In genomic region chr16:4071686-4072561, GRCh38 we compare ENCODE assay signal across 18 cellular contexts.
"Had no signal": no experiment of that assay in that cellular context is flagged by ENCODE, and none has a peak within 500 bp of the region (broad histone marks: within the 10 kb centered on the region; RNA-seq: fewer than 3 reads in every experiment).

No MANE protein-coding gene starts in this region.

- DNase-seq: activated CD4-positive, alpha-beta T cell treated with anti-CD3 and anti-CD28 coated beads for 48 hours; activated CD8-positive, alpha-beta memory T cell treated with anti-CD3 and anti-CD28 coated beads, Interleukin-2, amount 50 U/mL, for 48 hours; activated CD8-positive, alpha-beta T cell treated with anti-CD3 and anti-CD28 coated beads, Interleukin-2, amount 10 ng/mL, durations not matched to agents 7 days and 5 days; activated naive CD4-positive, alpha-beta T cell treated with Interleukin-2 at 50 U/mL for 16 hours; central memory CD4-positive, alpha-beta T cell; cortex of kidney; effector CD8-positive, alpha-beta T cell; kidney; left ventricle myocardium superior; occipital lobe; stimulated activated CD4-positive, alpha-beta T cell treated with anti-CD3 and anti-CD28 coated beads, Interleukin-2, amount 100 ng/mL, for 24 hours; stimulated activated naive B cell treated with anti-CD40 and anti-IgM and Interleukin-4, amounts not matched to agents 10 μg/mL and 1 μg/mL and 100 μg/mL, for 72 hours; T-helper 1 cell; trophoblast cell had no signal

- H3K27me3 ChIP-seq: gastroesophageal sphincter had no signal

- H3K27me3 Mint-ChIP-seq: stimulated activated naive B cell treated with anti-CD40 and anti-IgM and Interleukin-4, amounts not matched to agents 10 μg/mL and 1 μg/mL and 100 μg/mL, for 72 hours had no signal

- H3K9me3 Mint-ChIP-seq: mesothelial cell of epicardium; stimulated activated naive B cell treated with anti-CD40 and anti-IgM and Interleukin-4, amounts not matched to agents 10 μg/mL and 1 μg/mL and 100 μg/mL, for 72 hours had no signal

- H3K27ac ChIP-seq: gastroesophageal sphincter had no signal

- H3K4me1 Mint-ChIP-seq: mesothelial cell of epicardium; stimulated activated naive B cell treated with anti-CD40 and anti-IgM and Interleukin-4, amounts not matched to agents 10 μg/mL and 1 μg/mL and 100 μg/mL, for 72 hours had no signal

- H3K36me3 Mint-ChIP-seq: mesothelial cell of epicardium; stimulated activated naive B cell treated with anti-CD40 and anti-IgM and Interleukin-4, amounts not matched to agents 10 μg/mL and 1 μg/mL and 100 μg/mL, for 72 hours had no signal

- H3K4me3 ChIP-seq: gastroesophageal sphincter had no signal

- ATAC-seq: activated CD8-positive, alpha-beta T cell treated with anti-CD3 and anti-CD28 coated beads, Interleukin-2, amount 10 ng/mL, durations not matched to agents 7 days and 5 days; gastroesophageal sphincter; left ventricle myocardium superior; sciatic nerve; stimulated activated naive B cell treated with anti-CD40 and anti-IgM and Interleukin-4, amounts not matched to agents 10 μg/mL and 1 μg/mL and 100 μg/mL, for 72 hours had no signal

- H3K9me3 ChIP-seq: gastroesophageal sphincter had no signal

- H3K27ac Mint-ChIP-seq: activated CD8-positive, alpha-beta T cell treated with anti-CD3 and anti-CD28 coated beads, Interleukin-2, amount 10 ng/mL, durations not matched to agents 7 days and 5 days; mesothelial cell of epicardium; progenitor cell of endocrine pancreas; stimulated activated naive B cell treated with anti-CD40 and anti-IgM and Interleukin-4, amounts not matched to agents 10 μg/mL and 1 μg/mL and 100 μg/mL, for 72 hours had no signal

- H3K4me3 Mint-ChIP-seq: activated CD8-positive, alpha-beta T cell treated with anti-CD3 and anti-CD28 coated beads, Interleukin-2, amount 10 ng/mL, durations not matched to agents 7 days and 5 days; mesothelial cell of epicardium; stimulated activated naive B cell treated with anti-CD40 and anti-IgM and Interleukin-4, amounts not matched to agents 10 μg/mL and 1 μg/mL and 100 μg/mL, for 72 hours had no signal
